In the genomic region with DNA sequence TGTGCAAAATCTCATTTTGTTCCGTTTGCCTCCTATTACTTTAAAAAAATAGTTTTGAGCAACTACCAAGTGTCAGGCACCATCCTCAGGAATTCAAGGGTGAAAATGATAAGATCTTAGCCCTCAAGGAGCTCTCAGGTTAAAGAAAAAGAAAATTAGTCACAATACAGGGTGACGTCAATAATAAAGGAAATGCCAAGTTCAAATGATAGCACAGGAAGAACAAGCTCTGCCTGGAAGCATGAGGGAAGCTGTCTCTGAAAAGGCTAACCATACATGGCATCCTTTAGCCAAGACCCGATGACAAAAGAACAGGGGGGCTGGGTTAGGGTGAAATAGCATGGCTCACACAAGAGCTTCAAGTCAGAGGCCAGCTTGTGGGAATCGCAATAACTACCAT, we compare ENCODE assay signal across 16 cellular contexts. TPM values are rescaled to one million over a fixed set of nuclear protein-coding genes. Genes with fewer than 3 reads are reported as not detected.
A peak's percentile ranks its signal among the peaks of the same experiment; 100 is the strongest.
DNase-seq lines count a peak whose midpoint lies in the region; ATAC-seq, FAIRE-seq and TF ChIP-seq lines count a peak whose summit lies in the region.
"Had no signal": no experiment of that assay in that cellular context is flagged by ENCODE, and none has a peak within 500 bp of the region (broad histone marks: within the 10 kb centered on the region; RNA-seq: fewer than 3 reads in every experiment).

No MANE protein-coding gene starts in this region.

- no peaks in the 10 kb centered on the region for H3K36me3 Mint-ChIP-seq in activated naive CD4-positive, alpha-beta T cell treated with anti-CD3 and anti-CD28 coated beads, Interleukin-2, amount 50 U/mL, for 24 hours
- H3K36me3 Mint-ChIP-seq: natural killer cell treated with Interleukin-12 subunit alpha and Interleukin-12 subunit beta and Interleukin-15 and Interleukin-18, amount 100 ng/mL, for 72 hours had no signal

- H3K27me3 Mint-ChIP-seq in activated naive CD4-positive, alpha-beta T cell treated with anti-CD3 and anti-CD28 coated beads, Interleukin-2, amount 50 U/mL, for 24 hours: no peaks in the 10 kb centered on the region
- H3K27me3 Mint-ChIP-seq: activated T-helper 17 cell treated with anti-CD3 and anti-CD28 coated beads, Interleukin-2, amount 50 U/mL, for 72 hours had no signal

- no peaks in the 10 kb centered on the region for H3K9me3 Mint-ChIP-seq in activated naive CD4-positive, alpha-beta T cell treated with anti-CD3 and anti-CD28 coated beads, Interleukin-2, amount 50 U/mL, for 24 hours
- H3K9me3 Mint-ChIP-seq: activated T-helper 17 cell treated with anti-CD3 and anti-CD28 coated beads, Interleukin-2, amount 50 U/mL, for 72 hours; natural killer cell treated with Interleukin-12 subunit alpha and Interleukin-12 subunit beta and Interleukin-15 and Interleukin-18, amount 100 ng/mL, for 72 hours had no signal

- no peaks in the 10 kb centered on the region for H3K79me2 ChIP-seq in keratinocyte (ENCODE audit: control insufficient read depth, insufficient read depth, low read length)

- dilution Hi-C loops in keratinocyte (cut with MboI; ENCODE audit: extremely low pct_ligation_motif_present, low sequenced_read_pairs): no loop called here

- no peaks in the 10 kb centered on the region for H4K20me1 ChIP-seq in keratinocyte (ENCODE audit: control insufficient read depth, extremely low read depth, insufficient read depth, low read length)

- H3K27ac ChIP-seq in keratinocyte (ENCODE audit: control insufficient read depth, insufficient read depth, low read length) (peak overlapping the region; percentile 62), upper lobe of left lung (peak overlapping the region; percentile 60 to 79 (median 64))
- H3K27ac ChIP-seq: tibial artery had no signal

- no peak overlapping the region for H2AFZ ChIP-seq in keratinocyte (ENCODE audit: control insufficient read depth, low read length)

- FAIRE-seq in keratinocyte (lab: Jason Lieb, UNC) (peak; percentile 97), D721Med (lab: Jason Lieb, UNC) (no peak)
- FAIRE-seq: GM19239, small intestine had no signal

- DNase-seq in activated naive CD4-positive, alpha-beta T cell treated with anti-CD3 and anti-CD28 coated beads, Interleukin-2, amount 50 U/mL, for 16 hours: no peak
- DNase-seq in amniotic epithelial cell (ENCODE audit: low read depth) (peak; percentile 18), keratinocyte (ENCODE audit: low read depth, low spot score) (peak; percentile 59), upper lobe of left lung (no peak), occipital lobe (lab: John Stamatoyannopoulos, UW) (no peak), D721Med (ENCODE audit: insufficient read length, low spot score) (no peak)
- DNase-seq: small intestine, tibial artery had no signal

- H3K9me3 ChIP-seq in keratinocyte (ENCODE audit: control insufficient read depth, low read depth, low read length) (no peaks in the 10 kb centered on the region), upper lobe of left lung (no peaks in the 10 kb centered on the region)
- H3K9me3 ChIP-seq: tibial artery had no signal

- peak overlapping the region; percentile 59 for H3K4me2 ChIP-seq in keratinocyte (ENCODE audit: control insufficient read depth, extremely low read depth, insufficient read depth, low read depth, low read length)

- no peaks in the 10 kb centered on the region for H3K27me3 ChIP-seq in keratinocyte (ENCODE audit: control insufficient read depth, extremely low read depth, insufficient read depth, low read length)
- H3K27me3 ChIP-seq in upper lobe of left lung: no peaks in the 10 kb centered on the region

- no peaks in the 10 kb centered on the region for H3K9me1 ChIP-seq in keratinocyte (ENCODE audit: control insufficient read depth, extremely low read depth, insufficient read depth, low read length)

- no peak for TF ChIP-seq CTCF in keratinocyte (optimal IDR thresholded peaks at IDR 0.05 in 1 of 3, IDR thresholded peaks at IDR 0.05 in 1 of 3, conservative IDR thresholded peaks at IDR 0.05 in 1 of 3; ENCODE audit: extremely low read depth in 1 of 3, insufficient read depth in 2 of 3, low read length in 3 of 3)
- no peak for TF ChIP-seq CTCF in upper lobe of left lung (IDR thresholded peaks at IDR 0.05)
- no peak for TF ChIP-seq CTCF in D721Med (IDR thresholded peaks at IDR 0.05; ENCODE audit: insufficient read depth, missing control alignments)

- H3K4me1 Mint-ChIP-seq in activated naive CD4-positive, alpha-beta T cell treated with anti-CD3 and anti-CD28 coated beads, Interleukin-2, amount 50 U/mL, for 24 hours: peaks cover 30% of the 10 kb centered on the region

- H3K36me3 ChIP-seq in keratinocyte (ENCODE audit: control insufficient read depth in 2 of 2, extremely low read depth in 1 of 2, insufficient read depth in 2 of 2, low read length in 2 of 2): no peaks in the 10 kb centered on the region
- H3K36me3 ChIP-seq in upper lobe of left lung: no peaks in the 10 kb centered on the region
- H3K36me3 ChIP-seq: tibial artery had no signal

- TF ChIP-seq POLR2A in upper lobe of left lung (IDR thresholded peaks at IDR 0.05): no peak

- peak overlapping the region; percentile 30 for H3K27ac Mint-ChIP-seq in activated naive CD4-positive, alpha-beta T cell treated with anti-CD3 and anti-CD28 coated beads, Interleukin-2, amount 50 U/mL, for 24 hours

- peak in 1 of 2 donors; percentile 49 for ATAC-seq in upper lobe of left lung (ENCODE audit: low FRiP score in 2 of 2)
- ATAC-seq in GM18867 (IDR thresholded peaks at IDR 0.05; ENCODE audit: unreplicated experiment): no peak
- ATAC-seq: natural killer cell treated with Interleukin-12 subunit alpha and Interleukin-12 subunit beta and Interleukin-15 and Interleukin-18, amount 100 ng/mL, for 72 hours had no signal

- peak in 3 of 4 donors; percentile 26 to 52 (median 45) for TF ChIP-seq EP300 in upper lobe of left lung (IDR thresholded peaks at IDR 0.05)

- H3K9ac ChIP-seq in keratinocyte (ENCODE audit: control insufficient read depth, extremely low read depth, insufficient read depth, low read length): no peak overlapping the region

- WGBS in upper lobe of left lung, 2 donors: 45 to 47% methylated on average over 4 of the region's 4 CpGs

- H3K4me1 ChIP-seq in keratinocyte (ENCODE audit: control insufficient read depth, extremely low read depth, insufficient read depth, low read length) (peaks cover 45% of the 10 kb centered on the region), upper lobe of left lung (peaks cover 8 to 41% (median 28%) of the 10 kb centered on the region in 4 donors)
- H3K4me1 ChIP-seq: tibial artery had no signal

- no peak overlapping the region for H3K4me3 ChIP-seq in keratinocyte (ENCODE audit: control insufficient read depth in 2 of 3, extremely low read depth in 1 of 3, insufficient read depth in 2 of 3, low read depth in 1 of 3, low read length in 3 of 3)
- H3K4me3 ChIP-seq in upper lobe of left lung: no peak overlapping the region
- H3K4me3 ChIP-seq: tibial artery had no signal

- H3K4me3 Mint-ChIP-seq in activated naive CD4-positive, alpha-beta T cell treated with anti-CD3 and anti-CD28 coated beads, Interleukin-2, amount 50 U/mL, for 24 hours: no peak overlapping the region
- H3K4me3 Mint-ChIP-seq: natural killer cell treated with Interleukin-12 subunit alpha and Interleukin-12 subunit beta and Interleukin-15 and Interleukin-18, amount 100 ng/mL, for 72 hours had no signal

RNA-seq across cellular contexts. Expression of a gene that starts 11.1 kb away (rescaled TPM):
- polyA plus RNA-seq in keratinocyte: 98.4 to 237 TPM (median 225 TPM) in 3 replicates
- 134 TPM for polyA plus RNA-seq in keratinocyte (2011; ENCODE audit: low read depth)
- polyA plus RNA-seq in keratinocyte (2011; cell fraction: cytosol; rRNA removed): 87.1 and 146 TPM in 2 replicates
- polyA plus RNA-seq in keratinocyte (2011; cell fraction: nucleus; rRNA removed): 339 and 411 TPM in 2 replicates
- 71.5 and 238 TPM in 2 replicates for polyA plus RNA-seq in keratinocyte (2012; ENCODE audit: low replicate concordance)
- polyA minus RNA-seq in keratinocyte: 55.0 to 191 TPM (median 149 TPM) in 3 replicates
- polyA minus RNA-seq in keratinocyte (2011; cell fraction: cytosol; rRNA and poly(A)+ RNA removed): 65.0 TPM
- polyA minus RNA-seq in keratinocyte (2011; cell fraction: nucleus; rRNA and poly(A)+ RNA removed): 162 and 267 TPM in 2 replicates
- total RNA-seq in upper lobe of left lung: 100 to 1,000 TPM in 3 of 6 donors, 10 to 100 TPM in 3; 51.6 to 146 (median 110) TPM
- 1.4 TPM for total RNA-seq in occipital lobe
- total RNA-seq: chondrocyte had no signal
- polyA plus RNA-seq: AG04450 had no signal

RNA-seq across cellular contexts. Expression of a gene that starts 23.0 kb away (rescaled TPM):
- 6.3 to 7.9 TPM (median 6.5 TPM) in 3 replicates for polyA plus RNA-seq in keratinocyte
- polyA plus RNA-seq in keratinocyte (2011; ENCODE audit: low read depth): 24.1 TPM
- polyA plus RNA-seq in keratinocyte (2011; cell fraction: cytosol; rRNA removed): 3.1 and 6.0 TPM in 2 replicates
- 9.7 and 13.9 TPM in 2 replicates for polyA plus RNA-seq in keratinocyte (2011; cell fraction: nucleus; rRNA removed)
- polyA plus RNA-seq in keratinocyte (2012; ENCODE audit: low replicate concordance): 6.6 and 40.8 TPM in 2 replicates
- polyA minus RNA-seq in keratinocyte: 7.3 to 24.1 TPM (median 20.5 TPM) in 3 replicates
- polyA minus RNA-seq in keratinocyte (2011; cell fraction: cytosol; rRNA and poly(A)+ RNA removed): 5.9 TPM
- polyA minus RNA-seq in keratinocyte (2011; cell fraction: nucleus; rRNA and poly(A)+ RNA removed): 16.0 and 23.6 TPM in 2 replicates
- total RNA-seq in upper lobe of left lung (10 to 100 TPM in 4 of 6 donors, 1 to 10 TPM in 2; 2.3 to 27.7 (median 10.4) TPM), occipital lobe (1.6 TPM)

RNA-seq across cellular contexts. Expression of a gene that starts 29.3 kb away (rescaled TPM):
- polyA plus RNA-seq in keratinocyte: 0.06 TPM in 1 of 3 replicates, not detected in the others
- polyA plus RNA-seq in keratinocyte (2011; ENCODE audit: low read depth): not detected
- 0.05 TPM in 1 of 2 replicates, not detected in the other for polyA plus RNA-seq in keratinocyte (2011; cell fraction: cytosol; rRNA removed)
- polyA plus RNA-seq in keratinocyte (2011; cell fraction: nucleus; rRNA removed): not detected in 2 replicates
- not detected in 2 replicates for polyA plus RNA-seq in keratinocyte (2012; ENCODE audit: low replicate concordance)
- polyA minus RNA-seq in keratinocyte: not detected in 3 replicates
- polyA minus RNA-seq in keratinocyte (2011; cell fraction: cytosol; rRNA and poly(A)+ RNA removed): not detected
- not detected in 2 replicates for polyA minus RNA-seq in keratinocyte (2011; cell fraction: nucleus; rRNA and poly(A)+ RNA removed)
- total RNA-seq in upper lobe of left lung (10 to 100 TPM in 2 of 6 donors, 1 to 10 TPM in 4; 3.9 to 13.6 (median 9.1) TPM), occipital lobe (not detected)
- total RNA-seq: chondrocyte, kidney epithelial cell had no signal
- polyA plus RNA-seq: AG04450 had no signal

RNA-seq across cellular contexts. Expression of a gene that starts 50.4 kb away (rescaled TPM):
- polyA plus RNA-seq in keratinocyte: 0.01 TPM in 1 of 3 replicates, not detected in the others
- 0.35 TPM for polyA plus RNA-seq in keratinocyte (2011; ENCODE audit: low read depth)
- not detected in 2 replicates for polyA plus RNA-seq in keratinocyte (2011; cell fraction: cytosol; rRNA removed)
- 0.13 TPM in 1 of 2 replicates, not detected in the other for polyA plus RNA-seq in keratinocyte (2011; cell fraction: nucleus; rRNA removed)
- polyA plus RNA-seq in keratinocyte (2012; ENCODE audit: low replicate concordance): 0.16 TPM in 1 of 2 replicates, not detected in the other
- not detected in 3 replicates for polyA minus RNA-seq in keratinocyte
- not detected for polyA minus RNA-seq in keratinocyte (2011; cell fraction: cytosol; rRNA and poly(A)+ RNA removed)
- not detected in 2 replicates for polyA minus RNA-seq in keratinocyte (2011; cell fraction: nucleus; rRNA and poly(A)+ RNA removed)
- total RNA-seq in upper lobe of left lung: 100 to 1,000 TPM in 2 of 6 donors, 10 to 100 TPM in 4; 33.0 to 105 (median 49.5) TPM
- 1.2 TPM for total RNA-seq in occipital lobe
- total RNA-seq: chondrocyte had no signal
- polyA plus RNA-seq: AG04450 had no signal

Comparison
In these comparisons a context has a peak if more than half of its experiments do, and no peak if none do; other contexts are left out.
1. DNase-seq: peak in amniotic epithelial cell (single experiment) and keratinocyte (single experiment); none in activated naive CD4-positive, alpha-beta T cell treated with anti-CD3 and anti-CD28 coated beads, Interleukin-2, amount 50 U/mL, for 16 hours (single experiment), upper lobe of left lung (0 of 2), occipital lobe (single experiment) and D721Med (single experiment).
2. RNA of a gene that starts 11.1 kb away (total RNA-seq): 51.6 to 146 TPM in upper lobe of left lung; 1.4 TPM in occipital lobe (single experiment); every median in the first group is over 10 times any median in the second.